In the genomic region with DNA sequence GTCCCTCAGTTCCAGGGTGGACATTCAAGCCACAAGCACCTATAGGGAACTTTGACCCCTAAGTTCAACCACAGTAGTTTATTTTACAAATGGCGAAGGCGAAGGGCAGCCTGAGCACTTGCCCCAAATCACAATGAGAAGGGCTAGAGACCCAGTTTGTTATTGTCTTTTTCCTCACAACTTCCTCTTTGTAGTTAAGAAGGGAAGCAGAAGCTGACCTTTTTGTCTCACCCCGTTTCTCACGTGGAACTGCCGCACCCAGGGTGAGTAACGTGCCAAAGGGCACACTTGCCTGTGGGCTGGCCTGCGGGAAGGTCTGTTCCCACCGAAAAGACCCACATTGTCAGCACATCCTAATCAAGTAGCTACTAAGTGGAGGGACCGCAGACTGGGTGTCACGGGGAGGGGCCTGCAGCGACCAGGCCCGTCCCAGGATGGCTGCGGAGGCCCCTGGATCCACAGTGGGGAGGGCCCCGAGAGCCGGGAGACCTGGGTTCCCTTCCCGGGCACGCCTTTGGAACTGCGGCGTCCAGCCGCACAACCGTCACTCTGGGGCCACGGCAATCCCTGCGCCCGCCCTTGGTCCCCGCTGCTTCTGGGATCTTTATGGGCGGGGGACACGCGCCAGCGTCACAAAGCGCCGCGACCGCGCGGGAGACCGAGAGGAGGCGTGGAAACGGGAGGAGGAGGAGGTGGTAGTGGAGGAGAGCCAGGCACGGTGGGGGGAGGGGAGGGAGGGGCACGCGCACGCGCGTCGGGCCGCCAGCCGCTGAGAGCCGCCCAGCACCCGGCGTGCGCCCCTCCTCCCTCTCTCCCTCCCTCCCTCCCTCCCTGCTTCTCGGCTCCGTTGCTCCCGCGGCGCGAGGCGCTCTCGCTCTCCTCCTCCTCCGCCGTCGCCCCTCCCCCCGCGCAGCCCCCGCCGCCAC, we compare ENCODE assay signal across 8 cellular contexts. TPM values are rescaled to one million over a fixed set of nuclear protein-coding genes. Genes with fewer than 3 reads are reported as not detected.
DNase-seq lines count a peak whose midpoint lies in the region; ATAC-seq and TF ChIP-seq lines count a peak whose summit lies in the region.

UBE2R2 (plus strand) TSS at position 834 of the 926 bp plus-strand sequence. CDS start 598 bp downstream, outside the sequence.

- peak within 1 kb of the TSS; percentile 97 for H3K27ac Mint-ChIP-seq in activated T-helper 17 cell treated with anti-CD3 and anti-CD28 coated beads, Interleukin-2, amount 50 U/mL, for 72 hours
- H3K27ac Mint-ChIP-seq in naive thymus-derived CD8-positive, alpha-beta T cell: peak within 1 kb of the TSS; percentile 93 to 99 (median 97)

- H2AFZ ChIP-seq in fibroblast of lung (ENCODE audit: low read length): peak within 1 kb of the TSS; percentile 57

- peak within 1 kb of the TSS; percentile 95 for H3K9ac ChIP-seq in fibroblast of lung (ENCODE audit: insufficient read depth, low read length)

- H3K9me3 ChIP-seq in fibroblast of lung (ENCODE audit: control insufficient read depth, insufficient read depth, low read depth, low read length): no peaks in the 10 kb centered on the region

- peak; percentile 82 for ATAC-seq in activated T-helper 17 cell treated with anti-CD3 and anti-CD28 coated beads, Interleukin-2, amount 50 U/mL, for 72 hours (replicated peaks)
- ATAC-seq in naive thymus-derived CD8-positive, alpha-beta T cell: peak; percentile 77

- peak within 1 kb of the TSS; percentile 99 for H3K4me3 Mint-ChIP-seq in activated T-helper 17 cell treated with anti-CD3 and anti-CD28 coated beads, Interleukin-2, amount 50 U/mL, for 72 hours
- peak within 1 kb of the TSS; percentile 85 to 99 (median 90) for H3K4me3 Mint-ChIP-seq in naive thymus-derived CD8-positive, alpha-beta T cell

- peak within 1 kb of the TSS; percentile 55 to 100 (median 68) for H3K4me3 ChIP-seq in fibroblast of lung (replicated peaks in 1 of 4; ENCODE audit: control extremely low read depth in 1 of 4, insufficient read depth in 1 of 4, low read depth in 3 of 4, low read length in 4 of 4)

- H3K36me3 ChIP-seq in fibroblast of lung (ENCODE audit: control insufficient read depth, insufficient read depth, low read length): no peaks in the 10 kb centered on the region

- CTCF ChIA-PET in RWPE1 (lab: Yijun Ruan, JAX): interaction anchor here (0.7 to 1.6 kb wide), 4 partner anchors 10 to 109 kb away, joined by 3 to 7 read pairs (median 4); no protein-coding TSS in a partner anchor

- peaks cover 5% of the 10 kb centered on the region for H4K20me1 ChIP-seq in fibroblast of lung (ENCODE audit: control insufficient read depth, extremely low read depth, insufficient read depth, low read length)

- POLR2A ChIA-PET in RWPE1 (lab: Yijun Ruan, JAX; ENCODE audit: low non-redundant PET): interaction anchor here (0.9 kb wide), 1 partner anchor 18 kb away, joined by 3 read pairs; no protein-coding TSS in a partner anchor
- POLR2A ChIA-PET in naive thymus-derived CD8-positive, alpha-beta T cell (lab: Charles Lee): interaction anchor here (0.6 to 2.2 kb wide), 7 partner anchors 9 to 1255 kb away, joined by 3 to 11 read pairs (median 3); no protein-coding TSS in a partner anchor

- H3K27ac ChIP-seq in RWPE1 (peak within 1 kb of the TSS; percentile 95), fibroblast of lung (ENCODE audit: insufficient read depth, low read length) (peak within 1 kb of the TSS; percentile 98)

- peak within 1 kb of the TSS; percentile 91 for H3K4me2 ChIP-seq in fibroblast of lung (ENCODE audit: extremely low read depth, insufficient read depth, low read length)

- peaks cover 8% of the 10 kb centered on the region for H3K4me1 ChIP-seq in fibroblast of lung (ENCODE audit: control insufficient read depth, extremely low read depth, insufficient read depth, low read length)

- DNase-seq in Daoy (ENCODE audit: low read depth): peak; percentile 98
- peak; percentile 90 for DNase-seq in H4 (ENCODE audit: low spot score)
- DNase-seq in LoVo (ENCODE audit: low spot score): peak; percentile 91
- DNase-seq in RWPE1 (ENCODE audit: low spot score): peak; percentile 98
- DNase-seq in fibroblast of lung (ENCODE audit: low read depth in 2 of 2): peak; percentile 84 to 90
- DNase-seq in naive thymus-derived CD8-positive, alpha-beta T cell: peak; percentile 87 to 95 (median 90)
- peak; percentile 91 to 95 (median 94) for DNase-seq in stimulated activated naive CD4-positive, alpha-beta T cell (lab: John Stamatoyannopoulos, UW)

- peaks cover 44% of the 10 kb centered on the region for H3K79me2 ChIP-seq in fibroblast of lung (ENCODE audit: control insufficient read depth, insufficient read depth, low read length)

- peaks cover 39% of the 10 kb centered on the region for H3K36me3 Mint-ChIP-seq in activated T-helper 17 cell treated with anti-CD3 and anti-CD28 coated beads, Interleukin-2, amount 50 U/mL, for 72 hours (ENCODE audit: low read depth)
- peaks cover 0 to 4% (median 0%) of the 10 kb centered on the region in 3 donors for H3K36me3 Mint-ChIP-seq in naive thymus-derived CD8-positive, alpha-beta T cell

- TF ChIP-seq CTCF in RWPE1 (conservative IDR thresholded peaks at IDR 0.05; ENCODE audit: low read depth): no peak
- TF ChIP-seq CTCF in fibroblast of lung (conservative IDR thresholded peaks at IDR 0.05 in 1 of 2, IDR thresholded peaks at IDR 0.05 in 1 of 2; ENCODE audit: low read depth in 1 of 2, low read length in 2 of 2): no peak

- H3K9me3 Mint-ChIP-seq in activated T-helper 17 cell treated with anti-CD3 and anti-CD28 coated beads, Interleukin-2, amount 50 U/mL, for 72 hours: no peaks in the 10 kb centered on the region
- no peaks in the 10 kb centered on the region for H3K9me3 Mint-ChIP-seq in naive thymus-derived CD8-positive, alpha-beta T cell

- no peaks in the 10 kb centered on the region for H3K27me3 Mint-ChIP-seq in activated T-helper 17 cell treated with anti-CD3 and anti-CD28 coated beads, Interleukin-2, amount 50 U/mL, for 72 hours
- peaks cover 0 to 2% (median 0%) of the 10 kb centered on the region in 5 donors for H3K27me3 Mint-ChIP-seq in naive thymus-derived CD8-positive, alpha-beta T cell

- no peaks in the 10 kb centered on the region for H3K27me3 ChIP-seq in fibroblast of lung (ENCODE audit: control insufficient read depth, insufficient read depth, low read length)

- H3K4me1 Mint-ChIP-seq in activated T-helper 17 cell treated with anti-CD3 and anti-CD28 coated beads, Interleukin-2, amount 50 U/mL, for 72 hours: peaks cover 21% of the 10 kb centered on the region
- peaks cover 12 to 66% (median 53%) of the 10 kb centered on the region in 4 donors for H3K4me1 Mint-ChIP-seq in naive thymus-derived CD8-positive, alpha-beta T cell

RNA-seq across cellular contexts. Expression of gene UBE2R2, which starts in this region (rescaled TPM):
- total RNA-seq in Daoy (2014; rRNA removed; shearing (Covaris generic)): 15.1 and 16.1 TPM in 2 replicates
- total RNA-seq in H4 (2014; rRNA removed; shearing (Covaris generic)): 23.8 and 27.6 TPM in 2 replicates
- 10 to 100 TPM; 39.3 to 61.4 TPM for total RNA-seq in activated T-helper 17 cell treated with anti-CD3 and anti-CD28 coated beads, Interleukin-2, amount 50 U/mL, for 72 hours
- total RNA-seq in fibroblast of lung: 16.7 and 23.9 TPM in 2 replicates
- 52.5 and 57.1 TPM in 2 replicates for polyA plus RNA-seq in fibroblast of lung
- 44.7 and 50.8 TPM in 2 replicates for polyA plus RNA-seq in fibroblast of lung (2012)
- polyA minus RNA-seq in fibroblast of lung (ENCODE audit: low replicate concordance): 15.1 and 24.3 TPM in 2 replicates
- 10 to 100 TPM; 29.7 to 32.1 TPM for total RNA-seq in naive thymus-derived CD8-positive, alpha-beta T cell
- 10 to 100 TPM; 13.1 to 16.1 (median 13.4) TPM for polyA plus RNA-seq in naive thymus-derived CD8-positive, alpha-beta T cell

Comparison
In these comparisons a context has a peak if more than half of its experiments do, and no peak if none do; other contexts are left out.
1. Peak in every context shown above with its lines: DNase-seq, ATAC-seq, H3K4me3 ChIP-seq and H3K27ac ChIP-seq.